ENCODE assay signal across 1 cellular context in the genomic region with DNA sequence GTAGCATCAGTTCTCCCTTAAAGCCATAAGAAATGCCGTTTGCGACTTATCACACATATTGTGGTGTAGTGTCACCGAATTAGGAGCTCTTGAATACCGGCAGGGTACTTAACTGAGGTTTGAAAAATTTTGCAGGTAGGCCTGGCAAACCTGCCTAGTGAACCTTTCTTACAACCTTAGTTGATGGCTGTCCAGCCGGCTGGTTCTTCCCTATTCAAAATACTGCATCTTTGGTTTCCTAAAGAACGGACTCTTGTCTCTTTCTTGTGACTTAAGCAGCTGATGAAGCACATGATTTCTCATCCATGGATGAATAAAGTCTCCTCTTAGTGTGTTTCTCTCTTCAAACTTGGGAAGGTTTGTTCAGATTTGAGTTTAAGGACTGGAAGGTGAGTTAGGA.
TF ChIP-seq lines count a peak whose summit lies in the region.

No MANE protein-coding gene starts in this region.

TF ChIP-seq in GM12878, 131 proteins besides CTCF, POLR2A, EP300 and RAD21 (continued from another document):
- no peak for TF ChIP-seq CHD1 (IDR thresholded peaks at IDR 0.05; ENCODE audit: low read depth, low read length)
- TF ChIP-seq SIX5 (IDR thresholded peaks at IDR 0.05; ENCODE audit: low read depth, low read length, severe bottlenecking) = no peak
- TF ChIP-seq, protein P1, sequence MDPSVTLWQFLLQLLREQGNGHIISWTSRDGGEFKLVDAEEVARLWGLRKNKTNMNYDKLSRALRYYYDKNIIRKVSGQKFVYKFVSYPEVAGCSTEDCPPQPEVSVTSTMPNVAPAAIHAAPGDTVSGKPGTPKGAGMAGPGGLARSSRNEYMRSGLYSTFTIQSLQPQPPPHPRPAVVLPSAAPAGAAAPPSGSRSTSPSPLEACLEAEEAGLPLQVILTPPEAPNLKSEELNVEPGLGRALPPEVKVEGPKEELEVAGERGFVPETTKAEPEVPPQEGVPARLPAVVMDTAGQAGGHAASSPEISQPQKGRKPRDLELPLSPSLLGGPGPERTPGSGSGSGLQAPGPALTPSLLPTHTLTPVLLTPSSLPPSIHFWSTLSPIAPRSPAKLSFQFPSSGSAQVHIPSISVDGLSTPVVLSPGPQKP (IDR thresholded peaks at IDR 0.05; ENCODE audit: low read depth, low read length) = no peak
- TF ChIP-seq MYC (IDR thresholded peaks at IDR 0.05; ENCODE audit: insufficient read depth, insufficient read length, insufficient replicate concordance, low read length, severe bottlenecking) = no peak
- TF ChIP-seq, protein P2, sequence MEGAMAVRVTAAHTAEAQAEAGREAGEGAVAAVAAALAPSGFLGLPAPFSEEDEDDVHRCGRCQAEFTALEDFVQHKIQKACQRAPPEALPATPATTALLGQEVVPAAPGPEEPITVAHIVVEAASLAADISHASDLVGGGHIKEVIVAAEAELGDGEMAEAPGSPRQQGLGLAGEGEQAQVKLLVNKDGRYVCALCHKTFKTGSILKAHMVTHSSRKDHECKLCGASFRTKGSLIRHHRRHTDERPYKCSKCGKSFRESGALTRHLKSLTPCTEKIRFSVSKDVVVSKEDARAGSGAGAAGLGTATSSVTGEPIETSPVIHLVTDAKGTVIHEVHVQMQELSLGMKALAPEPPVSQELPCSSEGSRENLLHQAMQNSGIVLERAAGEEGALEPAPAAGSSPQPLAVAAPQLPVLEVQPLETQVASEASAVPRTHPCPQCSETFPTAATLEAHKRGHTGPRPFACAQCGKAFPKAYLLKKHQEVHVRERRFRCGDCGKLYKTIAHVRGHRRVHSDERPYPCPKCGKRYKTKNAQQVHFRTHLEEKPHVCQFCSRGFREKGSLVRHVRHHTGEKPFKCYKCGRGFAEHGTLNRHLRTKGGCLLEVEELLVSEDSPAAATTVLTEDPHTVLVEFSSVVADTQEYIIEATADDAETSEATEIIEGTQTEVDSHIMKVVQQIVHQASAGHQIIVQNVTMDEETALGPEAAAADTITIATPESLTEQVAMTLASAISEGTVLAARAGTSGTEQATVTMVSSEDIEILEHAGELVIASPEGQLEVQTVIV (IDR thresholded peaks at IDR 0.05; ENCODE audit: borderline replicate concordance, partially characterized antibody) = no peak
- no peak for TF ChIP-seq EED (IDR thresholded peaks at IDR 0.05; ENCODE audit: low read depth)
- TF ChIP-seq, protein P3, sequence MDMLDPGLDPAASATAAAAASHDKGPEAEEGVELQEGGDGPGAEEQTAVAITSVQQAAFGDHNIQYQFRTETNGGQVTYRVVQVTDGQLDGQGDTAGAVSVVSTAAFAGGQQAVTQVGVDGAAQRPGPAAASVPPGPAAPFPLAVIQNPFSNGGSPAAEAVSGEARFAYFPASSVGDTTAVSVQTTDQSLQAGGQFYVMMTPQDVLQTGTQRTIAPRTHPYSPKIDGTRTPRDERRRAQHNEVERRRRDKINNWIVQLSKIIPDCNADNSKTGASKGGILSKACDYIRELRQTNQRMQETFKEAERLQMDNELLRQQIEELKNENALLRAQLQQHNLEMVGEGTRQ (IDR thresholded peaks at IDR 0.05; ENCODE audit: borderline replicate concordance, low read depth, low read length) = no peak
- no peak for TF ChIP-seq ATF7 (IDR thresholded peaks at IDR 0.05; ENCODE audit: low read depth)
TF ChIP-seq in GM12878: peak in this region for 0.
